ENCODE assay signal across 16 cellular contexts in the genomic region with DNA sequence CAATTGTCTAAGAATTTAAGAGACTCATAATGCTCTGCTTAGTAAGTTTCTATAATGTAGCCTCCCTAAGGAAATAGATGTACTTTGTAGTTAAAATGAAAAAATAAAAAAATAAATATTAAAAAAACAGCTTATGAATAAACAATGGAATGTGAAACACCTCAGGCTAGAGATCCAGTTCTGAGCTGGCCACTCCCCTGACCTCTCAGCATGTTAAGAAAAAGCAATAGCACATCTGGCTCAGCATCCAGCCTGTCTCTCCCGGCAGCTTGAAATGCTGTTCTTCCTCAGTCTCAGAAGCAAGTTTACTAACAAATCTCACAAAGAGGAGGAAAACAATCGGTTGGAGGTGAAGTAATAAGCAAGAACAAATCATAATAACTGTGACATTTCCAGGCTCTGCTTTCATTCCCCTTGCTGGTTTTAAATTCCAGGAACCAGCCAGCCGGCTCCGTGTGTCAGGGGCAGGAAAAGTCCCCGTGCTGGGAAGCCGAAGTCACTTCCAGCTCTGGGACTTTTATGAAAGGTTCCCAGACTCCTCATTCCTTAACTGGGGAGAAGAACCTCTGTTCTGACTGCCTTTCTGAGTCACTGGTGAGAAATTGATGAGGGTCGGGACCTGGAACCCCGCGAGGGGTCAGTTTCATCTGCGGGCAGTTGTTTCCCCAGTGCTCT.
A peak's percentile ranks its signal among the peaks of the same experiment; 100 is the strongest.
DNase-seq lines count a peak whose midpoint lies in the region; ATAC-seq and TF ChIP-seq lines count a peak whose summit lies in the region.
"Had no signal": no experiment of that assay in that cellular context is flagged by ENCODE, and none has a peak within 500 bp of the region (broad histone marks: within the 10 kb centered on the region; RNA-seq: fewer than 3 reads in every experiment).

No MANE protein-coding gene starts in this region.

- H3K4me2 ChIP-seq in PC-3 (ENCODE audit: low read length) = peak overlapping the region; percentile 27; the same call in 1 of the 2 replicates
- H3K4me2 ChIP-seq: SK-N-SH had no signal

- H3K4me3 Mint-ChIP-seq in mesothelial cell of epicardium = no peak overlapping the region
- H3K4me3 Mint-ChIP-seq: activated CD4-positive, alpha-beta memory T cell treated with anti-CD3 and anti-CD28 coated beads for 36 hours; stimulated activated memory B cell treated with anti-CD40 and anti-IgM and Interleukin-4, amounts not matched to agents 10 μg/mL and 1 μg/mL and 100 μg/mL, for 72 hours had no signal

- ATAC-seq in PC-3 (peak; percentile 35), HG02852 (IDR thresholded peaks at IDR 0.05; ENCODE audit: unreplicated experiment) (no peak)
- ATAC-seq: stimulated activated memory B cell treated with anti-CD40 and anti-IgM and Interleukin-4, amounts not matched to agents 10 μg/mL and 1 μg/mL and 100 μg/mL, for 72 hours; upper lobe of right lung had no signal

- H3K27me3 Mint-ChIP-seq in mesothelial cell of epicardium (ENCODE audit: low read depth) = peaks cover 24% of the 10 kb centered on the region

- H4K20me1 ChIP-seq in PC-3 (ENCODE audit: low read length) = no peaks in the 10 kb centered on the region

- TF ChIP-seq CTCF in PC-3 (conservative IDR thresholded peaks at IDR 0.05; ENCODE audit: low read depth, low read length) (no peak), esophagus muscularis mucosa (IDR thresholded peaks at IDR 0.05) (no peak), mesothelial cell of epicardium (IDR thresholded peaks at IDR 0.05; ENCODE audit: unreplicated experiment) (no peak)

- no peaks in the 10 kb centered on the region for H3K36me3 ChIP-seq in PC-3 (ENCODE audit: low read depth, low read length)
- no peaks in the 10 kb centered on the region for H3K36me3 ChIP-seq in esophagus muscularis mucosa
- H3K36me3 ChIP-seq in neuron (ENCODE audit: insufficient read depth, low read length) = no peaks in the 10 kb centered on the region
- H3K36me3 ChIP-seq: ascending aorta, upper lobe of right lung had no signal

- H3K27ac ChIP-seq in PC-3 (ENCODE audit: low read length) (no peak overlapping the region), esophagus muscularis mucosa (replicated peaks in 1 of 4) (no peak overlapping the region)
- H3K27ac ChIP-seq: ascending aorta, upper lobe of right lung had no signal

- no peak for TF ChIP-seq EP300 in esophagus muscularis mucosa (IDR thresholded peaks at IDR 0.05)

- H3K79me2 ChIP-seq in PC-3 (ENCODE audit: low read length) = no peaks in the 10 kb centered on the region

- H3K4me3 ChIP-seq in PC-3 (ENCODE audit: low read length) (no peak overlapping the region), esophagus muscularis mucosa (no peak overlapping the region), neuron (ENCODE audit: low read length) (no peak overlapping the region)
- H3K4me3 ChIP-seq: ascending aorta, upper lobe of right lung had no signal

- no peaks in the 10 kb centered on the region for H3K9me2 ChIP-seq in PC-3 (replicated peaks; ENCODE audit: low read length)
- H3K9me2 ChIP-seq: SK-N-SH had no signal

- no TSS peak for BruUV-seq in PC-3 (replicated peaks; lab: Mats Ljungman, UMichigan)

- no peaks in the 10 kb centered on the region for H3F3A ChIP-seq in PC-3 (ENCODE audit: low read length, unreplicated experiment)

- intact Hi-C loops in PC-3 (cut with micrococcal nuclease) = loop anchor here (5.0 kb wide), 1 partner anchor 74 kb away; no protein-coding TSS in a partner anchor
- intact Hi-C loops in esophagus muscularis mucosa (cut with DNase I) = no loop called here

- H3K27me3 ChIP-seq in PC-3 (ENCODE audit: low read length) (no peaks in the 10 kb centered on the region), esophagus muscularis mucosa (peaks cover 0 to 5% (median 0%) of the 10 kb centered on the region in 4 donors), neuron (ENCODE audit: insufficient read depth, low read length) (no peaks in the 10 kb centered on the region)
- H3K27me3 ChIP-seq: ascending aorta, upper lobe of right lung had no signal

- no peaks in the 10 kb centered on the region for H3K36me3 Mint-ChIP-seq in mesothelial cell of epicardium
- H3K36me3 Mint-ChIP-seq: activated CD4-positive, alpha-beta memory T cell treated with anti-CD3 and anti-CD28 coated beads for 36 hours; stimulated activated memory B cell treated with anti-CD40 and anti-IgM and Interleukin-4, amounts not matched to agents 10 μg/mL and 1 μg/mL and 100 μg/mL, for 72 hours had no signal

- H3K9me3 ChIP-seq in PC-3 (ENCODE audit: low read length) = no peaks in the 10 kb centered on the region
- no peaks in the 10 kb centered on the region for H3K9me3 ChIP-seq in esophagus muscularis mucosa
- H3K9me3 ChIP-seq in neuron (ENCODE audit: low read length) = peaks cover 3% of the 10 kb centered on the region
- H3K9me3 ChIP-seq: ascending aorta, SK-N-SH, upper lobe of right lung had no signal

- no peak for TF ChIP-seq POLR2A in esophagus muscularis mucosa (IDR thresholded peaks at IDR 0.05; ENCODE audit: low read depth)

- H2AFZ ChIP-seq in PC-3 (ENCODE audit: low read length) (no peak overlapping the region), neuron (ENCODE audit: low read depth, low read length) (peak overlapping the region; percentile 65)

- H3K9me3 Mint-ChIP-seq in mesothelial cell of epicardium = peaks cover 2% of the 10 kb centered on the region
- H3K9me3 Mint-ChIP-seq: activated CD4-positive, alpha-beta memory T cell treated with anti-CD3 and anti-CD28 coated beads for 36 hours; stimulated activated memory B cell treated with anti-CD40 and anti-IgM and Interleukin-4, amounts not matched to agents 10 μg/mL and 1 μg/mL and 100 μg/mL, for 72 hours had no signal

- H3K27ac Mint-ChIP-seq in mesothelial cell of epicardium = no peak overlapping the region
- H3K27ac Mint-ChIP-seq: activated CD4-positive, alpha-beta memory T cell treated with anti-CD3 and anti-CD28 coated beads for 36 hours; stimulated activated memory B cell treated with anti-CD40 and anti-IgM and Interleukin-4, amounts not matched to agents 10 μg/mL and 1 μg/mL and 100 μg/mL, for 72 hours had no signal

- H3K4me1 Mint-ChIP-seq in mesothelial cell of epicardium = peaks cover 40% of the 10 kb centered on the region
- H3K4me1 Mint-ChIP-seq: stimulated activated memory B cell treated with anti-CD40 and anti-IgM and Interleukin-4, amounts not matched to agents 10 μg/mL and 1 μg/mL and 100 μg/mL, for 72 hours had no signal

- H3K4me1 ChIP-seq in PC-3 (ENCODE audit: insufficient read depth, low read length) (peaks cover 21% of the 10 kb centered on the region), esophagus muscularis mucosa (peaks cover 0 to 18% (median 8%) of the 10 kb centered on the region in 4 donors), neuron (ENCODE audit: insufficient read depth, low read length) (peaks cover 11% of the 10 kb centered on the region)
- H3K4me1 ChIP-seq: ascending aorta had no signal

- CTCF ChIA-PET in PC-3 (lab: Charles Lee) = no interaction called here

- peak; percentile 25 for DNase-seq in ELF-1 (ENCODE audit: low read depth, low spot score)
- DNase-seq in PC-3 = no peak
- DNase-seq in esophagus muscularis mucosa (ENCODE audit: extremely low spot score) = peak; percentile 85
- DNase-seq in mesothelial cell of epicardium (ENCODE audit: low spot score in 2 of 2, unreplicated experiment in 2 of 2) = no peak
- DNase-seq in mucosa of gallbladder (ENCODE audit: low spot score) = no peak
- no peak for DNase-seq in activated effector memory CD4-positive, alpha-beta T cell treated with anti-CD3 and anti-CD28 coated beads, Interleukin-2, amount 50 U/mL, for 16 hours
- DNase-seq: activated CD4-positive, alpha-beta memory T cell treated with anti-CD3 and anti-CD28 coated beads for 36 hours; DMS153; NCI-H1092 treated with DMSO at 0.1 percent for 48 hours; NCI-H2227 treated with DMSO at 0.1 percent for 48 hours; SK-N-SH; upper lobe of right lung had no signal

- POLR2A ChIA-PET in PC-3 (lab: Charles Lee; ENCODE audit: unreplicated experiment) = no interaction called here

- no peak overlapping the region for H3K9ac ChIP-seq in PC-3 (ENCODE audit: low read length)
- H3K9ac ChIP-seq: SK-N-SH had no signal

- WGBS in esophagus muscularis mucosa = 70% methylated on average over 10 of the region's 10 CpGs

Comparison
In these comparisons a context has a peak if more than half of its experiments do, and no peak if none do; other contexts are left out.
1. DNase-seq: peak in ELF-1 (single experiment) and esophagus muscularis mucosa (single experiment); none in PC-3 (single experiment), mesothelial cell of epicardium (0 of 2), mucosa of gallbladder (single experiment) and activated effector memory CD4-positive, alpha-beta T cell treated with anti-CD3 and anti-CD28 coated beads, Interleukin-2, amount 50 U/mL, for 16 hours (single experiment).